Comparison of ENCODE assay signal across 9 cellular contexts in the genomic region with DNA sequence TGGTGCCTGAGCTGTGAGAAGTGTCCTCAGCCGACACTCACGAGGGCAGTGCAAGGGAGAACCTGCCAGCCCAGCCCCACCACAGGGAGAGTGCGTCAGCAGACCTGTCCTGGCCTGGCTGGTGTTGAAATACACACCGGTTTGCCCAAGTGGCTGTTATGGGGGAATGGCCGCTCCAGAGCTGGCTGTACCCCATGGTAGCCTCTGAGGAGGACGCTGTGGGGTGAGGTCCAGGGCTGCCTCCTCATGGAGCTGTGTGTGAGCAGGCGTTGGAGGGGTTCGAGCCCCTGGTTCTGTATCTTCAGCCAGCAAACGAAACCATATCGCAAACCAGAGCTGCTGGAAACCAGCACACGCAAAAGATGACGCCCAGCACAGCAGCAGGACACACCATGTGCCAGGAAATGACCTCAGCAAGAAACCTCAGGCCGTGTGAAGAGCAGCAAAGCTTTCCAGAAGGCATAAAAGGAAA. TPM values are rescaled to one million over a fixed set of nuclear protein-coding genes. Genes with fewer than 3 reads are reported as not detected.
DNase-seq lines count a peak whose midpoint lies in the region; ATAC-seq, FAIRE-seq and TF ChIP-seq lines count a peak whose summit lies in the region.
"Had no signal": no experiment of that assay in that cellular context is flagged by ENCODE, and none has a peak within 500 bp of the region (broad histone marks: within the 10 kb centered on the region; RNA-seq: fewer than 3 reads in every experiment).

No MANE protein-coding gene starts in this region.

- no peaks in the 10 kb centered on the region for H3K9me1 ChIP-seq in K562 (ENCODE audit: control insufficient read depth, insufficient read depth, low read length)

- no peak for TF ChIP-seq RAD21 in K562 (CRISPR knock-in tag; conservative IDR thresholded peaks at IDR 0.05 in 1 of 2, IDR thresholded peaks at IDR 0.05 in 1 of 2)

- intact Hi-C loops in K562 (cut with micrococcal nuclease): loop anchor here (10.0 kb wide), 1 partner anchor 535 kb away; the partner anchor contains the start of gene DYNC1H1

- H3K9me2 ChIP-seq in hepatocyte (replicated peaks; ENCODE audit: insufficient read depth): no peaks in the 10 kb centered on the region

- no peaks in the 10 kb centered on the region for H3K27me3 ChIP-seq in K562 (ENCODE audit: control insufficient read depth in 2 of 2, insufficient read depth in 2 of 2, low read length in 2 of 2)
- H3K27me3 ChIP-seq in hepatocyte: no peaks in the 10 kb centered on the region

- no peak for FAIRE-seq in K562 (lab: Jason Lieb, UNC)
- FAIRE-seq in D721Med (lab: Jason Lieb, UNC): no peak
- FAIRE-seq: RCC 7860 had no signal

- CTCF ChIA-PET in K562 (lab: Yijun Ruan, JAX; ENCODE audit: low intra/inter-chr PET ratio): no interaction called here

- no TSS peak for BruUV-seq in K562 (replicated peaks; lab: Mats Ljungman, UMichigan)

- H3K4me3 ChIP-seq in K562: no peak overlapping the region
- H3K4me3 ChIP-seq in hepatocyte: no peak overlapping the region

- H3K27ac ChIP-seq in K562 (ENCODE audit: extremely low read depth, low read depth, low read length) (peak overlapping the region; percentile 61; the same call in 2 of the 3 replicates), hepatocyte (peak overlapping the region; percentile 34), substantia nigra (ENCODE audit: low read depth, low read length, poor library complexity, severe bottlenecking) (peak overlapping the region; percentile 39)

- in situ Hi-C loops in K562 (cut with MboI): loop anchor here (25.0 kb wide), 1 partner anchor 412 kb away; the partner anchor contains the start of gene AMN

- peak; percentile 62 for DNase-seq in LHCN-M2 (ENCODE audit: low read depth)
- peak in 2 of 4 experiments; percentile 5 to 34 for DNase-seq in K562 (ENCODE audit: extremely low read depth in 1 of 4, low spot score in 3 of 4)
- peak; percentile 9 for DNase-seq in hepatocyte (ENCODE audit: low spot score)
- DNase-seq in substantia nigra (lab: John Stamatoyannopoulos, UW): peak in 6 of 49 donors; percentile 28 to 66 (median 45)
- DNase-seq in NCI-H146 (lab: John Stamatoyannopoulos, UW): no peak
- DNase-seq in D721Med (ENCODE audit: insufficient read length, low spot score): no peak
- DNase-seq in NCI-H1436 (lab: John Stamatoyannopoulos, UW): no peak
- DNase-seq in NOMO-1 (lab: John Stamatoyannopoulos, UW; ENCODE audit: unreplicated experiment in 2 of 2): no peak

- no peak for TF ChIP-seq POLR2A in K562 (conservative IDR thresholded peaks at IDR 0.05)

- no peaks in the 10 kb centered on the region for H3K79me2 ChIP-seq in K562 (ENCODE audit: control insufficient read depth, insufficient read depth, low read length)
- no peaks in the 10 kb centered on the region for H3K79me2 ChIP-seq in hepatocyte

- H4K20me1 ChIP-seq in K562 (replicated peaks; ENCODE audit: control insufficient read depth, insufficient read depth, low read length) (no peaks in the 10 kb centered on the region), hepatocyte (ENCODE audit: insufficient read depth, poor library complexity, severe bottlenecking) (no peaks in the 10 kb centered on the region)

- WGBS in K562 (ENCODE audit: insufficient coverage, low coverage, missing lambda C conversion rate): 48% methylated on average over 12 of the region's 13 CpGs
- 88% methylated on average over 13 of the region's 13 CpGs for WGBS in hepatocyte (ENCODE audit: low lambda C conversion rate, missing lambda C conversion rate)

- peak overlapping the region; percentile 31 to 83; a peak in 3 of 4 replicates for H3K9ac ChIP-seq in K562 (ENCODE audit: insufficient read depth in 1 of 2, low read depth in 2 of 2, low read length in 2 of 2)

- TF ChIP-seq EP300 in K562 (IDR thresholded peaks at IDR 0.05; ENCODE audit: low read length): no peak

- H3K4me1 ChIP-seq in K562 (replicated peaks in 1 of 2; ENCODE audit: control insufficient read depth in 2 of 2, insufficient read depth in 2 of 2, low read length in 2 of 2) (peaks cover 30 to 72% of the 10 kb centered on the region in 2 experiments), hepatocyte (ENCODE audit: insufficient read depth) (no peaks in the 10 kb centered on the region)

- ATAC-seq in K562: no peak

- TF ChIP-seq CTCF in K562 (IDR thresholded peaks at IDR 0.05 in 2 of 3, conservative IDR thresholded peaks at IDR 0.05 in 1 of 3; ENCODE audit: insufficient read depth in 2 of 3, low read depth in 1 of 3, low read length in 3 of 3) (no peak), hepatocyte (IDR thresholded peaks at IDR 0.05; ENCODE audit: poor library complexity) (no peak), D721Med (IDR thresholded peaks at IDR 0.05; ENCODE audit: insufficient read depth, missing control alignments) (no peak)

- H3K36me3 ChIP-seq in K562 (ENCODE audit: control insufficient read depth, insufficient read depth, low read length) (peaks cover under 1% of the 10 kb centered on the region; the same call in 2 of the 3 replicates), hepatocyte (replicated peaks; ENCODE audit: insufficient read depth, low read depth) (no peaks in the 10 kb centered on the region)

- H2AFZ ChIP-seq in K562 (ENCODE audit: low read depth, low read length) (peak overlapping the region; percentile 78), hepatocyte (no peak overlapping the region)

- no peaks in the 10 kb centered on the region for H3K9me3 ChIP-seq in K562 (replicated peaks; ENCODE audit: control insufficient read depth, insufficient read depth, low read depth, low read length)
- H3K9me3 ChIP-seq in hepatocyte (ENCODE audit: low read depth): no peaks in the 10 kb centered on the region

- POLR2A ChIA-PET in K562 (lab: Yijun Ruan, JAX): interaction anchor here (0.6 to 2.1 kb wide), 4 partner anchors 8 to 138 kb away, joined by 3 to 10 read pairs (median 4); partner anchors contain the start of genes CINP and TECPR2

- H3K4me2 ChIP-seq in K562 (ENCODE audit: insufficient read depth, low read length): no peak overlapping the region
- H3K4me2 ChIP-seq in hepatocyte: no peak overlapping the region

TF ChIP-seq in K562, 482 proteins besides CTCF, POLR2A, EP300 and RAD21 (continues in another document):
- no peak for TF ChIP-seq CSDE1 (IDR thresholded peaks at IDR 0.05)
- TF ChIP-seq GTF2A2 (tag; IDR thresholded peaks at IDR 0.05): no peak
- no peak for TF ChIP-seq GMEB1 (CRISPR knock-in tag; IDR thresholded peaks at IDR 0.05)
- no peak for TF ChIP-seq POLR2AphosphoS5 (IDR thresholded peaks at IDR 0.05; ENCODE audit: control insufficient read depth, insufficient read depth, low read depth, low read length)
- TF ChIP-seq, protein P1, sequence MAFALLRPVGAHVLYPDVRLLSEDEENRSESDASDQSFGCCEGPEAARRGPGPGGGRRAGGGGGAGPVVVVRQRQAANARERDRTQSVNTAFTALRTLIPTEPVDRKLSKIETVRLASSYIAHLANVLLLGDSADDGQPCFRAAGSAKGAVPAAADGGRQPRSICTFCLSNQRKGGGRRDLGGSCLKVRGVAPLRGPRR (CRISPR knock-in tag; IDR thresholded peaks at IDR 0.05): no peak

RNA-seq across cellular contexts. Expression of gene ANKRD9, which starts 9.3 kb away (rescaled TPM):
- 38.9 and 49.8 TPM in 2 replicates for total RNA-seq in LHCN-M2 (2014; rRNA removed)
- polyA plus RNA-seq in LHCN-M2 (2012): 15.5 TPM
- 19.3 and 49.4 TPM in 2 replicates for total RNA-seq in K562 (2011; cell fraction: chromatin; rRNA removed; ENCODE audit: low replicate concordance)
- total RNA-seq in K562 (2011; cell fraction: nucleolus; rRNA removed): 48.4 and 58.8 TPM in 2 replicates
- 30.0 and 36.6 TPM in 2 replicates for total RNA-seq in K562 (2011; cell fraction: nucleoplasm; rRNA removed)
- 29.4 and 29.5 TPM in 2 replicates for total RNA-seq in K562 (2014; rRNA removed)
- 3.3 and 3.7 TPM in 2 replicates for total RNA-seq in K562 (2014; rRNA removed; fragmentation: Illumina TruSeq; extraction: Trizol)
- total RNA-seq in K562 (2015; rRNA removed; fragmentation: Illumina TruSeq; extraction: Trizol): 5.0 and 5.3 TPM in 2 replicates
- 32.9 and 34.8 TPM in 2 replicates for total RNA-seq in K562 (2021)
- polyA plus RNA-seq in K562 (2011; rRNA removed): 15.4 and 20.4 TPM in 2 replicates
- 26.0 and 97.0 TPM in 2 replicates for polyA plus RNA-seq in K562 (2011; cell fraction: cytosol; rRNA removed)
- polyA plus RNA-seq in K562 (2011; cell fraction: nucleus; rRNA removed): 106 and 194 TPM in 2 replicates
- 12.9 and 30.7 TPM in 2 replicates for polyA plus RNA-seq in K562 (2012)
- polyA plus RNA-seq in K562 (2014; fragmentation: Illumina TruSeq; extraction: Trizol): 4.0 and 4.3 TPM in 2 replicates
- under 1 TPM; 0.04 to 0.06 TPM for polyA plus RNA-seq in K562 (2014; fragmentation: Nextera tagmentation; extraction: Ambion mirVana)
- polyA plus RNA-seq in K562 (2014; rRNA removed): 27.5 and 29.9 TPM in 2 replicates
- 3.5 and 3.7 TPM in 2 replicates for polyA minus RNA-seq in K562 (2011; rRNA and poly(A)+ RNA removed)
- 7.4 and 12.8 TPM in 2 replicates for polyA minus RNA-seq in K562 (2011; cell fraction: cytosol; rRNA and poly(A)+ RNA removed)
- polyA minus RNA-seq in K562 (2011; cell fraction: nucleus; rRNA and poly(A)+ RNA removed): 18.6 and 23.2 TPM in 2 replicates
- 43.8 and 46.5 TPM in 2 replicates for total RNA-seq in hepatocyte
- polyA plus RNA-seq in hepatocyte: 88.1 and 90.7 TPM in 2 replicates

Comparison
In these comparisons a context has a peak if more than half of its experiments do, and no peak if none do; other contexts are left out.
1. DNase-seq: peak in LHCN-M2 (single experiment) and hepatocyte (single experiment); none in NCI-H146 (single experiment), D721Med (single experiment), NCI-H1436 (single experiment) and NOMO-1 (0 of 2).
2. Peak in every context shown above with its lines, with median percentiles within 50 percentile points of each other: H3K27ac ChIP-seq.